Comparison of ENCODE assay signal across 19 cellular contexts in genomic region chr3:141204343-141204742, GRCh38. TPM values are rescaled to one million over a fixed set of nuclear protein-coding genes. Genes with fewer than 3 reads are reported as not detected.
DNase-seq lines count a peak whose midpoint lies in the region; ATAC-seq and TF ChIP-seq lines count a peak whose summit lies in the region.
"Had no signal": no experiment of that assay in that cellular context is flagged by ENCODE, and none has a peak within 500 bp of the region (broad histone marks: within the 10 kb centered on the region; RNA-seq: fewer than 3 reads in every experiment).

No MANE protein-coding gene starts in this region.

- no peak overlapping the region for H3K4ac ChIP-seq in neuronal stem cell (ENCODE audit: low read length)

- no peak for TF ChIP-seq POLR2A in esophagus muscularis mucosa (IDR thresholded peaks at IDR 0.05; ENCODE audit: low read depth)

- H3K9me3 ChIP-seq in esophagus muscularis mucosa (no peaks in the 10 kb centered on the region), neuronal stem cell (replicated peaks in 1 of 2; ENCODE audit: control insufficient read depth in 2 of 2, insufficient read depth in 1 of 2, low read depth in 1 of 2, low read length in 2 of 2) (no peaks in the 10 kb centered on the region), aorta (ENCODE audit: control insufficient read depth, low read length) (no peaks in the 10 kb centered on the region), ascending aorta (no peaks in the 10 kb centered on the region)
- H3K9me3 ChIP-seq: BLaER1 had no signal

- no peaks in the 10 kb centered on the region for H3K79me1 ChIP-seq in neuronal stem cell (ENCODE audit: low read depth, low read length)

- H3K4me3 Mint-ChIP-seq in stimulated activated naive CD8-positive, alpha-beta T cell treated with anti-CD3 and anti-CD28 coated beads, Interleukin-15, amount 100 ng/mL, for 72 hours: no peak overlapping the region
- no peak overlapping the region for H3K4me3 Mint-ChIP-seq in effector memory CD8-positive, alpha-beta T cell
- H3K4me3 Mint-ChIP-seq: CD14-positive monocyte; CD4-positive, alpha-beta memory T cell; HFFc6 had no signal

- no peaks in the 10 kb centered on the region for H3K4me1 ChIP-seq in esophagus muscularis mucosa
- H3K4me1 ChIP-seq in neuronal stem cell (ENCODE audit: control insufficient read depth in 2 of 2, insufficient read depth in 1 of 2, low read depth in 1 of 2, low read length in 2 of 2): no peaks in the 10 kb centered on the region
- no peaks in the 10 kb centered on the region for H3K4me1 ChIP-seq in aorta (ENCODE audit: control insufficient read depth in 1 of 2, insufficient read depth in 2 of 2, low read length in 2 of 2)
- no peaks in the 10 kb centered on the region for H3K4me1 ChIP-seq in ascending aorta
- H3K4me1 ChIP-seq: BLaER1 had no signal

- TF ChIP-seq EP300 in esophagus muscularis mucosa (IDR thresholded peaks at IDR 0.05): no peak

- no peaks in the 10 kb centered on the region for H3K4me1 Mint-ChIP-seq in stimulated activated naive CD8-positive, alpha-beta T cell treated with anti-CD3 and anti-CD28 coated beads, Interleukin-15, amount 100 ng/mL, for 72 hours
- no peaks in the 10 kb centered on the region for H3K4me1 Mint-ChIP-seq in effector memory CD8-positive, alpha-beta T cell (ENCODE audit: low read depth in 2 of 2)
- H3K4me1 Mint-ChIP-seq: CD14-positive monocyte; CD4-positive, alpha-beta memory T cell had no signal

- peak overlapping the region; percentile 70 for H4K8ac ChIP-seq in neuronal stem cell (ENCODE audit: low read depth, low read length)

- H3K36me3 ChIP-seq in esophagus muscularis mucosa: no peaks in the 10 kb centered on the region
- no peaks in the 10 kb centered on the region for H3K36me3 ChIP-seq in neuronal stem cell (replicated peaks in 1 of 2; ENCODE audit: control insufficient read depth in 2 of 2, insufficient read depth in 2 of 2, low read length in 2 of 2)
- no peaks in the 10 kb centered on the region for H3K36me3 ChIP-seq in aorta (ENCODE audit: control insufficient read depth in 1 of 2, insufficient read depth in 2 of 2, low read length in 1 of 2)
- no peaks in the 10 kb centered on the region for H3K36me3 ChIP-seq in ascending aorta
- H3K36me3 ChIP-seq: BLaER1 had no signal

- no peak overlapping the region for H4K91ac ChIP-seq in neuronal stem cell (ENCODE audit: low read depth, low read length, poor library complexity)

- H3K27me3 ChIP-seq in esophagus muscularis mucosa (no peaks in the 10 kb centered on the region), neuronal stem cell (ENCODE audit: control insufficient read depth in 3 of 3, insufficient read depth in 3 of 3, low read depth in 1 of 3, low read length in 3 of 3) (no peaks in the 10 kb centered on the region), aorta (ENCODE audit: control insufficient read depth in 1 of 2, insufficient read depth in 2 of 2, low read length in 1 of 2) (no peaks in the 10 kb centered on the region), ascending aorta (no peaks in the 10 kb centered on the region)
- H3K27me3 ChIP-seq: BLaER1 had no signal

- H2BK12ac ChIP-seq in neuronal stem cell (ENCODE audit: low read length): no peak overlapping the region

- H3K4me3 ChIP-seq in esophagus muscularis mucosa (no peak overlapping the region), neuronal stem cell (ENCODE audit: low read length in 2 of 2) (peak overlapping the region in 1 of 2 donors; percentile 13), aorta (ENCODE audit: low read length in 2 of 2) (no peak overlapping the region), ascending aorta (no peak overlapping the region)
- H3K4me3 ChIP-seq: BLaER1, GM23248 had no signal

- H3K18ac ChIP-seq in neuronal stem cell (ENCODE audit: low read length): no peak overlapping the region

- H3K9me3 Mint-ChIP-seq in stimulated activated naive CD8-positive, alpha-beta T cell treated with anti-CD3 and anti-CD28 coated beads, Interleukin-15, amount 100 ng/mL, for 72 hours: no peaks in the 10 kb centered on the region
- no peaks in the 10 kb centered on the region for H3K9me3 Mint-ChIP-seq in effector memory CD8-positive, alpha-beta T cell
- H3K9me3 Mint-ChIP-seq: HFFc6 had no signal

- H2BK120ac ChIP-seq in neuronal stem cell (ENCODE audit: low read depth, low read length): no peak overlapping the region

- no peaks in the 10 kb centered on the region for H3K27me3 Mint-ChIP-seq in stimulated activated naive CD8-positive, alpha-beta T cell treated with anti-CD3 and anti-CD28 coated beads, Interleukin-15, amount 100 ng/mL, for 72 hours
- H3K27me3 Mint-ChIP-seq in effector memory CD8-positive, alpha-beta T cell: peaks cover 0 to 24% of the 10 kb centered on the region in 2 donors

- TF ChIP-seq CTCF in esophagus muscularis mucosa (IDR thresholded peaks at IDR 0.05) (no peak), ascending aorta (IDR thresholded peaks at IDR 0.05) (no peak)

- H2BK5ac ChIP-seq in neuronal stem cell (ENCODE audit: low read length): peak overlapping the region; percentile 6

- H3K27ac ChIP-seq in esophagus muscularis mucosa (replicated peaks in 1 of 4) (no peak overlapping the region), neuronal stem cell (replicated peaks; ENCODE audit: low read length) (no peak overlapping the region), aorta (ENCODE audit: low read depth in 1 of 2, low read length in 2 of 2) (no peak overlapping the region), ascending aorta (no peak overlapping the region)
- H3K27ac ChIP-seq: BLaER1, GM23248, HL-60 had no signal

- no peak overlapping the region for H3K9ac ChIP-seq in neuronal stem cell (ENCODE audit: low read depth, low read length, poor library complexity)
- H3K9ac ChIP-seq: BLaER1, GM23248 had no signal

- no peak overlapping the region for H3K14ac ChIP-seq in neuronal stem cell (ENCODE audit: low read length)

- H3K23ac ChIP-seq in neuronal stem cell (ENCODE audit: low read depth, low read length, poor library complexity): no peak overlapping the region

- H3K36me3 Mint-ChIP-seq in effector memory CD8-positive, alpha-beta T cell (ENCODE audit: insufficient read depth): peaks cover 4% of the 10 kb centered on the region
- H3K36me3 Mint-ChIP-seq: CD14-positive monocyte; CD4-positive, alpha-beta memory T cell had no signal

- 95% methylated on average over 4 of the region's 4 CpGs for WGBS in esophagus muscularis mucosa
- WGBS in neuronal stem cell (ENCODE audit: extremely low coverage in 2 of 2, insufficient read length in 2 of 2, insufficient replicate concordance in 1 of 2), 2 donors: no CpG with 5 or more reads among the region's 4 CpGs
- WGBS in aorta, 2 donors: 93 to 94% methylated on average over 4 of the region's 4 CpGs

- peak; percentile 43 for ATAC-seq in stimulated activated naive CD8-positive, alpha-beta T cell treated with anti-CD3 and anti-CD28 coated beads, Interleukin-15, amount 100 ng/mL, for 72 hours
- no peak for ATAC-seq in stimulated activated naive CD8-positive, alpha-beta T cell treated with anti-CD3 and anti-CD28 coated beads, Interleukin-15, Interleukin-2, amounts not matched to agents 100 U/mL and 50 U/mL, for 24 hours
- no peak for ATAC-seq in aorta (ENCODE audit: low FRiP score)
- no peak for ATAC-seq in effector memory CD8-positive, alpha-beta T cell (replicated peaks)
- ATAC-seq: HCT116 had no signal

- no peak overlapping the region for H2AK5ac ChIP-seq in neuronal stem cell (ENCODE audit: low read depth, low read length)

- DNase-seq in stimulated activated naive CD8-positive, alpha-beta T cell treated with anti-CD3 and anti-CD28 coated beads, Interleukin-15, amount 100 ng/mL, for 72 hours: no peak
- no peak for DNase-seq in stimulated activated naive CD8-positive, alpha-beta T cell treated with anti-CD3 and anti-CD28 coated beads, Interleukin-15, Interleukin-2, amounts not matched to agents 100 U/mL and 50 U/mL, for 24 hours
- DNase-seq in esophagus muscularis mucosa (ENCODE audit: extremely low spot score) (peak; percentile 74), neuronal stem cell (ENCODE audit: low spot score) (no peak), aorta (no peak), ascending aorta (ENCODE audit: low spot score in 2 of 2) (no peak)
- no peak for DNase-seq in effector memory CD8-positive, alpha-beta T cell
- DNase-seq: 8988T; CD4-positive, alpha-beta memory T cell; DMS153; DMS79; GF-D8; GM23248; H7; HFFc6 had no signal

- H2AFZ ChIP-seq in neuronal stem cell (ENCODE audit: low read length): no peak overlapping the region
- H2AFZ ChIP-seq: GM23248 had no signal

- H2BK15ac ChIP-seq in neuronal stem cell (ENCODE audit: low read length): no peak overlapping the region

- H3K27ac Mint-ChIP-seq in stimulated activated naive CD8-positive, alpha-beta T cell treated with anti-CD3 and anti-CD28 coated beads, Interleukin-15, amount 100 ng/mL, for 72 hours: no peak overlapping the region
- H3K27ac Mint-ChIP-seq in effector memory CD8-positive, alpha-beta T cell: no peak overlapping the region
- H3K27ac Mint-ChIP-seq: CD14-positive monocyte, HFFc6 had no signal

- intact Hi-C loops in esophagus muscularis mucosa (cut with DNase I) (no loop called here), aorta (cut with DNase I) (no loop called here), ascending aorta (cut with DNase I) (no loop called here)

- H3K4me2 ChIP-seq in neuronal stem cell (ENCODE audit: insufficient read depth, low read length, poor library complexity, severe bottlenecking): no peak overlapping the region
- H3K4me2 ChIP-seq: BLaER1 had no signal

RNA-seq across cellular contexts. Expression of gene PXYLP1, which starts 27.3 kb away (rescaled TPM):
- total RNA-seq in esophagus muscularis mucosa (10 to 100 TPM in 1 of 4 donors, 1 to 10 TPM in 3; 4.5 to 12.5 (median 9.4) TPM), aorta (10 to 100 TPM; 19.2 to 29.6 TPM), ascending aorta (14.2 TPM)
- 23.5 TPM for polyA plus RNA-seq in neuronal stem cell (2013, experiment 1 of 2)
- polyA plus RNA-seq in neuronal stem cell (2013, experiment 2 of 2): 23.1 TPM
- 1 to 10 TPM; 3.8 to 5.8 TPM for polyA plus RNA-seq in aorta
